ENCODE assay signal across 15 cellular contexts in the genomic region with DNA sequence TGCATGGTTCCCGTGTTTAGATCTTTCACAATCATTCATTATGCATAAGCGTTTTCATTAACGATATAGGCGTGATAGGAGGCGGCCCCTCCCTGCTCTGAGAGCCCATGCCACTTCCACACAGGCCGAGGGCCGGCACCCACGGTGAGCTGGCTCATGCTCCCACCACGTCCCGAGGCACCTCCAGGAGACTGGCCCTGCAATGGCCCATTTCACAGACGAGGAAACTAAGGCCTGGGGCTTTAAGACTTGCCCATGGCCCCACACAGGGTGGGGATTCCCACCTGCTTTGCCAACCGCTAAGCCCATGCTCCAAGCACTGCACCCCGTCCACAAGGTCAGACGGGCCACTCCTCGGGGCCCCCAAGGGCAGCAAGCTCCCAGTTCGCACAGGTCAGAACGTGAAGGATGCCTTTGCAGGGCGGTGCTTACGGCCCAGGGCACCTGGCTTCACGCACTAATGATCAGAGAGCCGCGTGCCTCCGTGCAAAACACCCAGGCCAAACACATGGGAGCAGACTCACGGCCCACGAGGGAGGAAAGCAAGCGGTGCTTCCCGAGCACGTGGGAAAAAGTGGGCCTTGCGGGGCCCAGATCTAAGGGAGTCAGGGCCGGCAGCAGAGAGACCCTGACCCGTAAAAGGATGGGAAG. TPM values are rescaled to one million over a fixed set of nuclear protein-coding genes. Genes with fewer than 3 reads are reported as not detected.
DNase-seq lines count a peak whose midpoint lies in the region; ATAC-seq and TF ChIP-seq lines count a peak whose summit lies in the region.
"Had no signal": no experiment of that assay in that cellular context is flagged by ENCODE, and none has a peak within 500 bp of the region (broad histone marks: within the 10 kb centered on the region; RNA-seq: fewer than 3 reads in every experiment).

No MANE protein-coding gene starts in this region.

- no peaks in the 10 kb centered on the region for H3K9me3 Mint-ChIP-seq in natural killer cell treated with Interleukin-12 subunit alpha and Interleukin-12 subunit beta and Interleukin-15 and Interleukin-18, amount 100 ng/mL, for 72 hours
- H3K9me3 Mint-ChIP-seq in type B pancreatic cell: no peaks in the 10 kb centered on the region

- H3K4me3 ChIP-seq in esophagus squamous epithelium: peak overlapping the region in 2 of 4 donors; percentile 21 to 44
- H3K4me3 ChIP-seq: GM12878 had no signal

- H3K4me1 ChIP-seq in esophagus squamous epithelium: peaks cover 56 to 99% (median 66%) of the 10 kb centered on the region in 3 donors

- intact Hi-C loops in esophagus squamous epithelium (cut with DNase I): no loop called here

- no peak for ATAC-seq in natural killer cell treated with Interleukin-12 subunit alpha and Interleukin-12 subunit beta and Interleukin-15 and Interleukin-18, amount 100 ng/mL, for 72 hours
- ATAC-seq: stimulated activated naive CD8-positive, alpha-beta T cell treated with anti-CD3 and anti-CD28 coated beads, Interleukin-15, Interleukin-2, amounts not matched to agents 100 U/mL and 50 U/mL, for 24 hours had no signal

- H3K27me3 Mint-ChIP-seq in natural killer cell treated with Interleukin-12 subunit alpha and Interleukin-12 subunit beta and Interleukin-15 and Interleukin-18, amount 100 ng/mL, for 72 hours: no peaks in the 10 kb centered on the region
- H3K27me3 Mint-ChIP-seq in type B pancreatic cell: peaks cover 3% of the 10 kb centered on the region

- DNase-seq in DMS53 (lab: John Stamatoyannopoulos, UW) (peak; percentile 49), DMS53 treated with DMSO at 0.1 percent for 48 hours (lab: John Stamatoyannopoulos, UW; ENCODE audit: unreplicated experiment) (no peak), esophagus squamous epithelium (lab: John Stamatoyannopoulos, UW) (no peak), type B pancreatic cell (ENCODE audit: extremely low spot score, unreplicated experiment) (no peak), T-helper 1 cell (no peak), GM20000 (ENCODE audit: low spot score) (no peak), NCI-H345 treated with DMSO at 0.1 percent for 48 hours (lab: John Stamatoyannopoulos, UW; ENCODE audit: unreplicated experiment) (no peak)
- peak; percentile 60 for DNase-seq in natural killer cell treated with Interleukin-12 subunit alpha and Interleukin-12 subunit beta and Interleukin-15 and Interleukin-18, amount 100 ng/mL, for 72 hours (ENCODE audit: low spot score)
- DNase-seq: activated CD8-positive, alpha-beta memory T cell treated with anti-CD3 and anti-CD28 coated beads, Interleukin-2, amount 10 ng/mL, durations not matched to agents 7 days and 5 days; anterior cingulate cortex; DMS 273 treated with DMSO at 0.1 percent for 48 hours; stimulated activated naive CD8-positive, alpha-beta T cell treated with anti-CD3 and anti-CD28 coated beads, Interleukin-15, Interleukin-2, amounts not matched to agents 100 U/mL and 50 U/mL, for 24 hours had no signal

- peak overlapping the region; percentile 55 to 86 (median 83) for H3K27ac ChIP-seq in esophagus squamous epithelium
- H3K27ac ChIP-seq: 22Rv1, KMS-11 had no signal

- H3K36me3 Mint-ChIP-seq in natural killer cell treated with Interleukin-12 subunit alpha and Interleukin-12 subunit beta and Interleukin-15 and Interleukin-18, amount 100 ng/mL, for 72 hours: no peaks in the 10 kb centered on the region
- H3K36me3 Mint-ChIP-seq in type B pancreatic cell: peaks cover 4% of the 10 kb centered on the region
- H3K36me3 Mint-ChIP-seq: activated CD8-positive, alpha-beta memory T cell treated with anti-CD3 and anti-CD28 coated beads, Interleukin-2, amount 10 ng/mL, durations not matched to agents 7 days and 5 days had no signal

- no peak for TF ChIP-seq POLR2A in esophagus squamous epithelium (IDR thresholded peaks at IDR 0.05)

- H3K9me3 ChIP-seq in esophagus squamous epithelium: no peaks in the 10 kb centered on the region

- peaks cover 0 to 10% (median 0%) of the 10 kb centered on the region in 3 donors for H3K36me3 ChIP-seq in esophagus squamous epithelium

- peaks cover 47 to 70% of the 10 kb centered on the region in 2 donors for H3K4me1 Mint-ChIP-seq in natural killer cell treated with Interleukin-12 subunit alpha and Interleukin-12 subunit beta and Interleukin-15 and Interleukin-18, amount 100 ng/mL, for 72 hours (ENCODE audit: low read depth in 2 of 2)
- peaks cover 63% of the 10 kb centered on the region for H3K4me1 Mint-ChIP-seq in type B pancreatic cell (ENCODE audit: unreplicated experiment)
- H3K4me1 Mint-ChIP-seq: activated CD8-positive, alpha-beta memory T cell treated with anti-CD3 and anti-CD28 coated beads, Interleukin-2, amount 10 ng/mL, durations not matched to agents 7 days and 5 days had no signal

- TF ChIP-seq CTCF in esophagus squamous epithelium (IDR thresholded peaks at IDR 0.05) (no peak), type B pancreatic cell (conservative IDR thresholded peaks at IDR 0.05) (no peak), GM20000 (IDR thresholded peaks at IDR 0.05; ENCODE audit: extremely low read depth, missing control alignments) (no peak)

- peak overlapping the region; percentile 80 to 89 for H3K27ac Mint-ChIP-seq in natural killer cell treated with Interleukin-12 subunit alpha and Interleukin-12 subunit beta and Interleukin-15 and Interleukin-18, amount 100 ng/mL, for 72 hours
- peak overlapping the region; percentile 75 for H3K27ac Mint-ChIP-seq in type B pancreatic cell
- H3K27ac Mint-ChIP-seq: activated CD8-positive, alpha-beta memory T cell treated with anti-CD3 and anti-CD28 coated beads, Interleukin-2, amount 10 ng/mL, durations not matched to agents 7 days and 5 days had no signal

- peak overlapping the region; percentile 62 for H3K4me3 Mint-ChIP-seq in natural killer cell treated with Interleukin-12 subunit alpha and Interleukin-12 subunit beta and Interleukin-15 and Interleukin-18, amount 100 ng/mL, for 72 hours
- H3K4me3 Mint-ChIP-seq in type B pancreatic cell: peak overlapping the region; percentile 79
- H3K4me3 Mint-ChIP-seq: activated CD8-positive, alpha-beta memory T cell treated with anti-CD3 and anti-CD28 coated beads, Interleukin-2, amount 10 ng/mL, durations not matched to agents 7 days and 5 days had no signal

- no peaks in the 10 kb centered on the region for H3K27me3 ChIP-seq in esophagus squamous epithelium

- WGBS in esophagus squamous epithelium, 2 donors: 40 to 49% methylated on average over 1 to 10 of the region's 31 CpGs

RNA-seq across cellular contexts. Expression of gene OSBPL5, which starts 8.3 kb away (rescaled TPM):
- total RNA-seq in esophagus squamous epithelium: 10 to 100 TPM; 11.9 to 30.9 (median 17.9) TPM
- total RNA-seq in natural killer cell treated with Interleukin-12 subunit alpha and Interleukin-12 subunit beta and Interleukin-15 and Interleukin-18, amount 100 ng/mL, for 72 hours: 10 to 100 TPM; 58.3 to 74.6 TPM
- 29.8 and 33.1 TPM in 2 replicates for total RNA-seq in type B pancreatic cell (ENCODE audit: low replicate concordance)
- total RNA-seq: GM12878 had no signal

Comparison
In these comparisons a context has a peak if more than half of its experiments do, and no peak if none do; other contexts are left out.
1. DNase-seq: peak in DMS53 (single experiment) and natural killer cell treated with Interleukin-12 subunit alpha and Interleukin-12 subunit beta and Interleukin-15 and Interleukin-18, amount 100 ng/mL, for 72 hours (single experiment); none in DMS53 treated with DMSO at 0.1 percent for 48 hours (single experiment), esophagus squamous epithelium (single experiment), type B pancreatic cell (single experiment), T-helper 1 cell (0 of 5), GM20000 (single experiment) and NCI-H345 treated with DMSO at 0.1 percent for 48 hours (single experiment).